Comparison of ENCODE assay signal across 9 cellular contexts in the genomic region with DNA sequence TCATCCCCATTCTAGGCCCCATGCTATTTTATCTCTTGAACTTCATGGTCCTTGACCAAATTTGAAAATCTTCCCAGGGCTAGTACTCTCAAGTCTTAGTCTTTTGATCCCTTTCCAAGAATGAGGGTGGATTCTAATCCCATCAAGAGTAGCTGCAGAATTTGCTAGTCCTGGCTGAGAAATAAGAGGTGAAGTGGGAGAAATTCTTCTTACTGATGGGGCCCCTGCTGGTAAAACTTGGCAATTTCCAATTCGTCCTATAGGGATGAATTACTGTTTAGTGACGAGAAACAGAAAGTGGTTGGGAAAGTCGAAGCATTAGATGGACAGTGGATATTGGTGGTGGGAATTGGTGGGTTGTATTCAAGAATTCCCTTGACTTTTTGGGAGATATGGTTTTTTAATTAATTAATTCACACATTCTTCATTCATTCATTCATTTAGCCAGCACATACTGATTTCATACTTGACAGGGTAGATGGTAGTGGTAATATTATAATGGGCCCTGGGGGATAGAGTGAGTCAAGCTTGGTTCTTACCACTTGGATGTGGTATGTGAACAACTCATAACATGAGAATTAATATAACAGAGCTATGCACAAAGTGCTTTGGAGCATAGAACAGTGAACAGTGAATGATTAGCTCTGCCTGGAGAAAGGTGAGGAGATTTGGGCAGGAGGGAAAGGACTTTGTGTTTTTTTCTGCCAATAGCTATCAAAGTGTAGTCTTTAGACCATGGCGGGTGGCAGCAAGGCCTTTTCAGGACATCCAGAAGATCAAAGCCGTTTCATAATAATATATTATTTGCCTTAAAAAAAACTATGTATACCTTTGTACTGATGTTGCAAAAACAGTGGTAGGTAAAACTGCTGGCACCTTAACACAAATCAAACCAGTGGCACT.
DNase-seq lines count a peak whose midpoint lies in the region; ATAC-seq and TF ChIP-seq lines count a peak whose summit lies in the region.
"Had no signal": no experiment of that assay in that cellular context is flagged by ENCODE, and none has a peak within 500 bp of the region (broad histone marks: within the 10 kb centered on the region; RNA-seq: fewer than 3 reads in every experiment).

No MANE protein-coding gene starts in this region.

- no peaks in the 10 kb centered on the region for H3K9me3 Mint-ChIP-seq in activated CD4-positive, alpha-beta memory T cell treated with anti-CD3 and anti-CD28 coated beads for 36 hours
- H3K9me3 Mint-ChIP-seq in activated CD4-positive, alpha-beta memory T cell treated with anti-CD3 and anti-CD28 coated beads, Interleukin-2, amount 10 ng/mL, durations not matched to agents 7 days and 5 days: no peaks in the 10 kb centered on the region
- H3K9me3 Mint-ChIP-seq in endothelial cell (ENCODE audit: unreplicated experiment): no peaks in the 10 kb centered on the region
- no peaks in the 10 kb centered on the region for H3K9me3 Mint-ChIP-seq in stimulated activated effector memory CD8-positive, alpha-beta T cell treated with anti-CD3 and anti-CD28 coated beads, Interleukin-12 subunit alpha, Interleukin-12 subunit beta, amount 100 ng/mL, for 72 hours

- H3K9me3 ChIP-seq in effector memory CD4-positive, alpha-beta T cell (ENCODE audit: control insufficient read depth, low read length): no peaks in the 10 kb centered on the region

- no peak overlapping the region for H3K27ac ChIP-seq in effector memory CD4-positive, alpha-beta T cell (ENCODE audit: insufficient read depth, low read length, poor library complexity, severe bottlenecking)
- H3K27ac ChIP-seq: WERI-Rb-1 had no signal

- CTCF ChIA-PET in activated CD4-positive, alpha-beta memory T cell treated with anti-CD3 and anti-CD28 coated beads for 36 hours (lab: Charles Lee): interaction anchor here (0.9 to 4.0 kb wide), 4 partner anchors 11 to 111 kb away, joined by 4 to 39 read pairs (median 4); partner anchors contain the start of gene STIM1
- CTCF ChIA-PET in activated CD4-positive, alpha-beta memory T cell treated with anti-CD3 and anti-CD28 coated beads, Interleukin-2, amount 10 ng/mL, durations not matched to agents 7 days and 5 days (lab: Charles Lee): interaction anchor here (0.8 to 4.4 kb wide), 3 partner anchors 16 to 104 kb away, joined by 3 to 36 read pairs (median 9); partner anchors contain the start of gene STIM1

- no peaks in the 10 kb centered on the region for H3K27me3 ChIP-seq in effector memory CD4-positive, alpha-beta T cell (replicated peaks; ENCODE audit: control insufficient read depth, insufficient read depth, low read length, poor library complexity, severe bottlenecking)

- H3K36me3 ChIP-seq in effector memory CD4-positive, alpha-beta T cell (ENCODE audit: control insufficient read depth, insufficient read depth, low read length): no peaks in the 10 kb centered on the region
- H3K36me3 ChIP-seq: WERI-Rb-1 had no signal

- TF ChIP-seq CTCF in endothelial cell (IDR thresholded peaks at IDR 0.05; ENCODE audit: unreplicated experiment): peak; percentile 69

- peaks cover 9% of the 10 kb centered on the region for H3K4me1 ChIP-seq in effector memory CD4-positive, alpha-beta T cell (ENCODE audit: control insufficient read depth, insufficient read depth, low read length, poor library complexity, severe bottlenecking)

- peak; percentile 97 for ATAC-seq in stimulated activated effector memory CD8-positive, alpha-beta T cell treated with anti-CD3 and anti-CD28 coated beads, Interleukin-12 subunit alpha, Interleukin-12 subunit beta, amount 100 ng/mL, for 72 hours

- POLR2A ChIA-PET in activated CD4-positive, alpha-beta memory T cell treated with anti-CD3 and anti-CD28 coated beads for 36 hours (lab: Charles Lee): interaction anchor here (1.0 to 1.1 kb wide), 2 partner anchors 101 to 104 kb away, joined by 3 read pairs; no protein-coding TSS in a partner anchor
- POLR2A ChIA-PET in activated CD4-positive, alpha-beta memory T cell treated with anti-CD3 and anti-CD28 coated beads, Interleukin-2, amount 10 ng/mL, durations not matched to agents 7 days and 5 days (lab: Charles Lee): interaction anchor here (0.6 to 3.3 kb wide), 3 partner anchors 11 to 113 kb away, joined by 4 to 16 read pairs (median 13); no protein-coding TSS in a partner anchor

- peak overlapping the region; percentile 11 for H3K27ac Mint-ChIP-seq in activated CD4-positive, alpha-beta memory T cell treated with anti-CD3 and anti-CD28 coated beads for 36 hours
- no peak overlapping the region for H3K27ac Mint-ChIP-seq in activated CD4-positive, alpha-beta memory T cell treated with anti-CD3 and anti-CD28 coated beads, Interleukin-2, amount 10 ng/mL, durations not matched to agents 7 days and 5 days
- no peak overlapping the region for H3K27ac Mint-ChIP-seq in endothelial cell (ENCODE audit: unreplicated experiment)
- H3K27ac Mint-ChIP-seq in stimulated activated effector memory CD8-positive, alpha-beta T cell treated with anti-CD3 and anti-CD28 coated beads, Interleukin-12 subunit alpha, Interleukin-12 subunit beta, amount 100 ng/mL, for 72 hours: no peak overlapping the region

- H3K27me3 Mint-ChIP-seq in activated CD4-positive, alpha-beta memory T cell treated with anti-CD3 and anti-CD28 coated beads for 36 hours: no peaks in the 10 kb centered on the region
- no peaks in the 10 kb centered on the region for H3K27me3 Mint-ChIP-seq in activated CD4-positive, alpha-beta memory T cell treated with anti-CD3 and anti-CD28 coated beads, Interleukin-2, amount 10 ng/mL, durations not matched to agents 7 days and 5 days
- no peaks in the 10 kb centered on the region for H3K27me3 Mint-ChIP-seq in endothelial cell (ENCODE audit: unreplicated experiment)

- DNase-seq in activated CD4-positive, alpha-beta memory T cell treated with anti-CD3 and anti-CD28 coated beads for 36 hours: no peak
- no peak for DNase-seq in activated CD4-positive, alpha-beta memory T cell treated with anti-CD3 and anti-CD28 coated beads, Interleukin-2, amount 10 ng/mL, durations not matched to agents 7 days and 5 days
- peak; percentile 34 for DNase-seq in HuH-7 (ENCODE audit: low spot score)
- peak; percentile 15 for DNase-seq in endothelial cell (ENCODE audit: low spot score)
- DNase-seq in stimulated activated effector memory CD8-positive, alpha-beta T cell treated with anti-CD3 and anti-CD28 coated beads, Interleukin-12 subunit alpha, Interleukin-12 subunit beta, amount 100 ng/mL, for 72 hours (ENCODE audit: low spot score in 2 of 2): no peak
- DNase-seq in effector memory CD4-positive, alpha-beta T cell: no peak
- no peak for DNase-seq in posterior vena cava (ENCODE audit: low spot score)
- no peak for DNase-seq in NCI-H2029 treated with DMSO at 0.1 percent for 48 hours (lab: John Stamatoyannopoulos, UW)
- DNase-seq: WERI-Rb-1 had no signal

- intact Hi-C loops in activated CD4-positive, alpha-beta memory T cell treated with anti-CD3 and anti-CD28 coated beads for 36 hours (cut with micrococcal nuclease): loop anchor here (1.0 kb wide), 1 partner anchor 10 kb away; no protein-coding TSS in a partner anchor
- intact Hi-C loops in posterior vena cava (cut with DNase I): no loop called here

- no peak overlapping the region for H3K4me3 Mint-ChIP-seq in activated CD4-positive, alpha-beta memory T cell treated with anti-CD3 and anti-CD28 coated beads for 36 hours
- no peak overlapping the region for H3K4me3 Mint-ChIP-seq in activated CD4-positive, alpha-beta memory T cell treated with anti-CD3 and anti-CD28 coated beads, Interleukin-2, amount 10 ng/mL, durations not matched to agents 7 days and 5 days
- no peak overlapping the region for H3K4me3 Mint-ChIP-seq in endothelial cell (ENCODE audit: unreplicated experiment)
- no peak overlapping the region for H3K4me3 Mint-ChIP-seq in stimulated activated effector memory CD8-positive, alpha-beta T cell treated with anti-CD3 and anti-CD28 coated beads, Interleukin-12 subunit alpha, Interleukin-12 subunit beta, amount 100 ng/mL, for 72 hours

- H3K4me3 ChIP-seq in effector memory CD4-positive, alpha-beta T cell (ENCODE audit: insufficient read depth, low read depth, low read length, poor library complexity, severe bottlenecking): no peak overlapping the region

- H3K4me1 Mint-ChIP-seq in activated CD4-positive, alpha-beta memory T cell treated with anti-CD3 and anti-CD28 coated beads for 36 hours (ENCODE audit: low read depth): peaks cover 76% of the 10 kb centered on the region
- H3K4me1 Mint-ChIP-seq in activated CD4-positive, alpha-beta memory T cell treated with anti-CD3 and anti-CD28 coated beads, Interleukin-2, amount 10 ng/mL, durations not matched to agents 7 days and 5 days: peaks cover 63% of the 10 kb centered on the region
- H3K4me1 Mint-ChIP-seq in endothelial cell (ENCODE audit: unreplicated experiment): peaks cover 11% of the 10 kb centered on the region
- peaks cover 75% of the 10 kb centered on the region for H3K4me1 Mint-ChIP-seq in stimulated activated effector memory CD8-positive, alpha-beta T cell treated with anti-CD3 and anti-CD28 coated beads, Interleukin-12 subunit alpha, Interleukin-12 subunit beta, amount 100 ng/mL, for 72 hours

- no peaks in the 10 kb centered on the region for H3K36me3 Mint-ChIP-seq in activated CD4-positive, alpha-beta memory T cell treated with anti-CD3 and anti-CD28 coated beads for 36 hours
- H3K36me3 Mint-ChIP-seq in activated CD4-positive, alpha-beta memory T cell treated with anti-CD3 and anti-CD28 coated beads, Interleukin-2, amount 10 ng/mL, durations not matched to agents 7 days and 5 days (ENCODE audit: low read depth): peaks cover 31% of the 10 kb centered on the region
- no peaks in the 10 kb centered on the region for H3K36me3 Mint-ChIP-seq in endothelial cell (ENCODE audit: low read depth, unreplicated experiment)
- no peaks in the 10 kb centered on the region for H3K36me3 Mint-ChIP-seq in stimulated activated effector memory CD8-positive, alpha-beta T cell treated with anti-CD3 and anti-CD28 coated beads, Interleukin-12 subunit alpha, Interleukin-12 subunit beta, amount 100 ng/mL, for 72 hours

Comparison
In these comparisons a context has a peak if more than half of its experiments do, and no peak if none do; other contexts are left out.
1. DNase-seq: peak in HuH-7 (single experiment) and endothelial cell (single experiment); none in activated CD4-positive, alpha-beta memory T cell treated with anti-CD3 and anti-CD28 coated beads for 36 hours (single experiment), activated CD4-positive, alpha-beta memory T cell treated with anti-CD3 and anti-CD28 coated beads, Interleukin-2, amount 10 ng/mL, durations not matched to agents 7 days and 5 days (single experiment), stimulated activated effector memory CD8-positive, alpha-beta T cell treated with anti-CD3 and anti-CD28 coated beads, Interleukin-12 subunit alpha, Interleukin-12 subunit beta, amount 100 ng/mL, for 72 hours (0 of 2), effector memory CD4-positive, alpha-beta T cell (0 of 3), posterior vena cava (single experiment) and NCI-H2029 treated with DMSO at 0.1 percent for 48 hours (single experiment).